In the genomic region with DNA sequence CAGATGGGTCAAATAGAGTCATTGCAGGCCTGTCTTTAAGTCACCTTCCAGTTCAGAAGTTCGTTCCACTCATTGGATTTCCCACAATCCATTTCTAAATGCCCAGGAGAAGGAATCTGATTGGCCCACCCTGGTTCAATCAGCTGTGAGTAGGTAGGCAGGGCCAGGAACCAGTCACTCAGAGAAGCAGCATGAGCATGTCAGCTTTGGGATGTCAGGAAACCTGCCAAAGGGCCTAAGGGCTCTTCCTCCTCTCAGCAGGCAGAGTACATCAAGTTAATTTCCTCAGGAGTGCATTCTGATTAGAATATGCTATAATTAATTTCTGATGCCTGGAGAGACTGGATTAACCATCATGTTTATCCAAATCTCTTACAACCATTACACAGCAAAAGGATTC, we compare ENCODE assay signal across 2 cellular contexts.
TF ChIP-seq lines count a peak whose summit lies in the region.

No MANE protein-coding gene starts in this region.

TF ChIP-seq in PFSK-1, 5 proteins besides CTCF, POLR2A, EP300 and RAD21 (continued from another document):
- TF ChIP-seq, protein P1, sequence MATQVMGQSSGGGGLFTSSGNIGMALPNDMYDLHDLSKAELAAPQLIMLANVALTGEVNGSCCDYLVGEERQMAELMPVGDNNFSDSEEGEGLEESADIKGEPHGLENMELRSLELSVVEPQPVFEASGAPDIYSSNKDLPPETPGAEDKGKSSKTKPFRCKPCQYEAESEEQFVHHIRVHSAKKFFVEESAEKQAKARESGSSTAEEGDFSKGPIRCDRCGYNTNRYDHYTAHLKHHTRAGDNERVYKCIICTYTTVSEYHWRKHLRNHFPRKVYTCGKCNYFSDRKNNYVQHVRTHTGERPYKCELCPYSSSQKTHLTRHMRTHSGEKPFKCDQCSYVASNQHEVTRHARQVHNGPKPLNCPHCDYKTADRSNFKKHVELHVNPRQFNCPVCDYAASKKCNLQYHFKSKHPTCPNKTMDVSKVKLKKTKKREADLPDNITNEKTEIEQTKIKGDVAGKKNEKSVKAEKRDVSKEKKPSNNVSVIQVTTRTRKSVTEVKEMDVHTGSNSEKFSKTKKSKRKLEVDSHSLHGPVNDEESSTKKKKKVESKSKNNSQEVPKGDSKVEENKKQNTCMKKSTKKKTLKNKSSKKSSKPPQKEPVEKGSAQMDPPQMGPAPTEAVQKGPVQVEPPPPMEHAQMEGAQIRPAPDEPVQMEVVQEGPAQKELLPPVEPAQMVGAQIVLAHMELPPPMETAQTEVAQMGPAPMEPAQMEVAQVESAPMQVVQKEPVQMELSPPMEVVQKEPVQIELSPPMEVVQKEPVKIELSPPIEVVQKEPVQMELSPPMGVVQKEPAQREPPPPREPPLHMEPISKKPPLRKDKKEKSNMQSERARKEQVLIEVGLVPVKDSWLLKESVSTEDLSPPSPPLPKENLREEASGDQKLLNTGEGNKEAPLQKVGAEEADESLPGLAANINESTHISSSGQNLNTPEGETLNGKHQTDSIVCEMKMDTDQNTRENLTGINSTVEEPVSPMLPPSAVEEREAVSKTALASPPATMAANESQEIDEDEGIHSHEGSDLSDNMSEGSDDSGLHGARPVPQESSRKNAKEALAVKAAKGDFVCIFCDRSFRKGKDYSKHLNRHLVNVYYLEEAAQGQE (IDR thresholded peaks at IDR 0.05; ENCODE audit: insufficient read depth in 1 of 2, low read depth in 2 of 2, low read length in 2 of 2), result no peak
- TF ChIP-seq SIN3A (IDR thresholded peaks at IDR 0.05; ENCODE audit: borderline replicate concordance, insufficient read depth, low read length), result 0 out of 2 replicates have a peak, but pooled peaks have one; percentile 12

TF ChIP-seq in H1, 55 proteins besides CTCF, POLR2A, EP300 and RAD21 (continued from another document):
- no peak for TF ChIP-seq KDM4A (IDR thresholded peaks at IDR 0.05; ENCODE audit: low read depth, low read length, severe bottlenecking)
- no peak for TF ChIP-seq CHD1 (IDR thresholded peaks at IDR 0.05; ENCODE audit: low read depth, low read length)
